8 cellular contexts compared by ENCODE assay signal in genomic region chr6:3229566-3230274, GRCh38. TPM values are rescaled to one million over a fixed set of nuclear protein-coding genes. Genes with fewer than 3 reads are reported as not detected.
DNase-seq lines count a peak whose midpoint lies in the region; ATAC-seq and TF ChIP-seq lines count a peak whose summit lies in the region.

No MANE protein-coding gene starts in this region.

- H3K79me2 ChIP-seq in OCI-LY7 (ENCODE audit: insufficient read depth, low read depth, low read length): no peaks in the 10 kb centered on the region

- H3K9me3 Mint-ChIP-seq in endothelial cell (ENCODE audit: unreplicated experiment): no peaks in the 10 kb centered on the region

- H2AFZ ChIP-seq in OCI-LY7 (ENCODE audit: low read length): no peak overlapping the region

- peaks cover 26% of the 10 kb centered on the region for H3K4me1 Mint-ChIP-seq in endothelial cell (ENCODE audit: unreplicated experiment)

- H3K27me3 ChIP-seq in heart left ventricle: peaks cover 22 to 91% (median 56%) of the 10 kb centered on the region in 9 donors
- H3K27me3 ChIP-seq in right atrium auricular region: peaks cover 14 to 28% of the 10 kb centered on the region in 2 donors
- H3K27me3 ChIP-seq in gastrocnemius medialis: peaks cover 81 to 88% (median 86%) of the 10 kb centered on the region in 3 donors

- H3K4me2 ChIP-seq in OCI-LY7 (ENCODE audit: low read length): peak overlapping the region; percentile 49

- no peaks in the 10 kb centered on the region for H3K9me2 ChIP-seq in OCI-LY7 (ENCODE audit: insufficient read depth, low read length)

- no peaks in the 10 kb centered on the region for H3K36me3 Mint-ChIP-seq in endothelial cell (ENCODE audit: low read depth, unreplicated experiment)

- no peak for TF ChIP-seq POLR2A in heart left ventricle (IDR thresholded peaks at IDR 0.05)
- no peak for TF ChIP-seq POLR2A in gastrocnemius medialis (IDR thresholded peaks at IDR 0.05)

- H3K27ac ChIP-seq in heart left ventricle: no peak overlapping the region
- H3K27ac ChIP-seq in right atrium auricular region: no peak overlapping the region
- no peak overlapping the region for H3K27ac ChIP-seq in OCI-LY7 (ENCODE audit: low read depth, low read length, poor library complexity, severe bottlenecking)
- no peak overlapping the region for H3K27ac ChIP-seq in gastrocnemius medialis

- intact Hi-C loops in heart left ventricle (cut with DNase I): loop anchor here in 4 of 10 donors (2.0 to 5.0 kb wide), 4 partner anchors 67 to 92 kb away; partner anchors contain the start of gene TUBB2A (in 2 of the 4)
- intact Hi-C loops in OCI-LY7 (cut with micrococcal nuclease; ENCODE audit: unreplicated experiment): loop anchor here (10.0 kb wide), 1 partner anchor 245 kb away; no protein-coding TSS in a partner anchor
- intact Hi-C loops in gastrocnemius medialis (cut with DNase I; ENCODE audit: low total_unique reads): loop anchor here (5.0 kb wide), 1 partner anchor 72 kb away; the partner anchor contains the start of gene TUBB2A

- H3K4me3 Mint-ChIP-seq in endothelial cell (ENCODE audit: unreplicated experiment): peak overlapping the region; percentile 71

- POLR2A ChIA-PET in OCI-LY7 (lab: Charles Lee): interaction anchor here (0.6 to 1.0 kb wide), 2 partner anchors 69 to 156 kb away, joined by 3 to 5 read pairs; no protein-coding TSS in a partner anchor

- H3K4me3 ChIP-seq in heart left ventricle (peak overlapping the region in 10 of 12 donors; percentile 0 to 59 (median 52)), right atrium auricular region (peak overlapping the region in 1 of 2 donors; percentile 51), OCI-LY7 (ENCODE audit: low read depth, low read length, poor library complexity, severe bottlenecking) (peak overlapping the region; percentile 5), gastrocnemius medialis (peak overlapping the region; percentile 43 to 57 (median 50))

- no peak overlapping the region for H3K27ac Mint-ChIP-seq in endothelial cell (ENCODE audit: unreplicated experiment)

- no peak for ATAC-seq in heart left ventricle
- ATAC-seq in gastrocnemius medialis: no peak
- ATAC-seq in HG03457 (IDR thresholded peaks at IDR 0.05; ENCODE audit: unreplicated experiment): no peak

- H4K20me1 ChIP-seq in OCI-LY7 (ENCODE audit: insufficient read depth, low read length): no peaks in the 10 kb centered on the region

- in situ Hi-C loops in gastrocnemius medialis (cut with MboI; ENCODE audit: low sequenced_read_pairs in 4 of 4): no loop called here

- H3K36me3 ChIP-seq in heart left ventricle: no peaks in the 10 kb centered on the region
- no peaks in the 10 kb centered on the region for H3K36me3 ChIP-seq in right atrium auricular region
- no peaks in the 10 kb centered on the region for H3K36me3 ChIP-seq in OCI-LY7 (ENCODE audit: insufficient read depth, low read length)
- no peaks in the 10 kb centered on the region for H3K36me3 ChIP-seq in gastrocnemius medialis

- H3K9me3 ChIP-seq in heart left ventricle (no peaks in the 10 kb centered on the region), right atrium auricular region (no peaks in the 10 kb centered on the region), OCI-LY7 (ENCODE audit: low read length) (no peaks in the 10 kb centered on the region), gastrocnemius medialis (no peaks in the 10 kb centered on the region)

- CTCF ChIA-PET in OCI-LY7 (lab: Charles Lee; ENCODE audit: unreplicated experiment): interaction anchor here (0.8 kb wide), 1 partner anchor 22 kb away, joined by 4 read pairs; no protein-coding TSS in a partner anchor

- WGBS in heart left ventricle, 4 donors: 4 to 14% (median 8%) methylated on average over 14 to 31 of the region's 31 CpGs

- TF ChIP-seq CTCF in heart left ventricle (IDR thresholded peaks at IDR 0.05) (no peak), right atrium auricular region (IDR thresholded peaks at IDR 0.05) (no peak), OCI-LY7 (conservative IDR thresholded peaks at IDR 0.05; ENCODE audit: low read length) (0 out of 2 replicates have a peak, but pooled peaks have one; percentile 23), endothelial cell (IDR thresholded peaks at IDR 0.05; ENCODE audit: unreplicated experiment) (no peak), gastrocnemius medialis (IDR thresholded peaks at IDR 0.05 in 4 of 5, conservative IDR thresholded peaks at IDR 0.05 in 1 of 5) (no peak)

- BruUV-seq in OCI-LY7 (replicated peaks; lab: Mats Ljungman, UMichigan): no TSS peak

- H3K4me1 ChIP-seq in heart left ventricle (peaks cover 2 to 56% (median 38%) of the 10 kb centered on the region in 12 donors), right atrium auricular region (peaks cover 0 to 51% of the 10 kb centered on the region in 2 donors), OCI-LY7 (ENCODE audit: insufficient read depth, low read length, poor library complexity, severe bottlenecking) (peaks cover 30% of the 10 kb centered on the region), gastrocnemius medialis (peaks cover 27 to 42% of the 10 kb centered on the region in 2 donors)

- DNase-seq in heart left ventricle: no peak
- no peak for DNase-seq in right atrium auricular region (ENCODE audit: low spot score)
- peak; percentile 46 for DNase-seq in OCI-LY7 (ENCODE audit: low spot score)
- DNase-seq in endothelial cell (ENCODE audit: low spot score): peak; percentile 33
- no peak for DNase-seq in gastrocnemius medialis
- no peak for DNase-seq in LoVo (ENCODE audit: low spot score)
- no peak for DNase-seq in glomerular visceral epithelial cell (ENCODE audit: extremely low spot score)

- peaks cover 24% of the 10 kb centered on the region for H3K27me3 Mint-ChIP-seq in endothelial cell (ENCODE audit: unreplicated experiment)

RNA-seq across cellular contexts. Expression of gene TUBB2B, which starts 2.3 kb away (rescaled TPM):
- total RNA-seq in heart left ventricle (1 to 10 TPM in 8 of 9 donors, under 1 TPM in 1; 0.90 to 3.4 (median 1.5) TPM), right atrium auricular region (1 to 10 TPM; 2.2 to 2.4 TPM), OCI-LY7 (2022) (0.27 and 0.33 TPM in 2 replicates), endothelial cell (ENCODE audit: unreplicated experiment) (93.2 TPM), gastrocnemius medialis (1 to 10 TPM; 1.5 to 3.5 (median 1.9) TPM)
- polyA plus RNA-seq in heart left ventricle: 1 to 10 TPM; 1.1 to 2.8 TPM
- not detected in 2 replicates for total RNA-seq in OCI-LY7 (2014; rRNA removed; shearing (Covaris generic))

RNA-seq across cellular contexts. Expression of gene PSMG4, which starts 29.0 kb away (rescaled TPM):
- total RNA-seq in heart left ventricle (10 to 100 TPM in 4 of 9 donors, 1 to 10 TPM in 5; 6.2 to 12.6 (median 9.7) TPM), right atrium auricular region (10 to 100 TPM in 1 of 2 donors, 1 to 10 TPM in 1; 4.4 to 10.4 TPM), OCI-LY7 (2022) (43.3 and 48.9 TPM in 2 replicates), endothelial cell (ENCODE audit: unreplicated experiment) (9.7 TPM), gastrocnemius medialis (10 to 100 TPM; 16.4 to 27.6 (median 22.0) TPM)
- 10 to 100 TPM in 1 of 2 donors, 1 to 10 TPM in 1; 8.7 to 21.7 TPM for polyA plus RNA-seq in heart left ventricle
- total RNA-seq in OCI-LY7 (2014; rRNA removed; shearing (Covaris generic)): 58.3 and 65.4 TPM in 2 replicates

Comparison
In these comparisons a context has a peak if more than half of its experiments do, and no peak if none do; other contexts are left out.
1. DNase-seq: peak in OCI-LY7 (single experiment) and endothelial cell (single experiment); none in heart left ventricle (0 of 5), right atrium auricular region (single experiment), gastrocnemius medialis (0 of 2), LoVo (single experiment) and glomerular visceral epithelial cell (single experiment).
2. RNA of gene TUBB2B, which starts 2.3 kb away (total RNA-seq): 93.2 TPM in endothelial cell (single experiment); 2.2 to 2.4 TPM in right atrium auricular region, 1.5 to 3.5 TPM in gastrocnemius medialis, 0.90 to 3.4 TPM in heart left ventricle and 0.27 to 0.33 TPM in OCI-LY7; every median in the first group is over 10 times any median in the second.